Comparison of ENCODE assay signal across 9 cellular contexts in genomic region chr2:176997074-176997791, GRCh38.
DNase-seq lines count a peak whose midpoint lies in the region; ATAC-seq and TF ChIP-seq lines count a peak whose summit lies in the region.
"Had no signal": no experiment of that assay in that cellular context is flagged by ENCODE, and none has a peak within 500 bp of the region (broad histone marks: within the 10 kb centered on the region; RNA-seq: fewer than 3 reads in every experiment).

No MANE protein-coding gene starts in this region.

- intact Hi-C loops in HCT116 (cut with micrococcal nuclease) (no loop called here), PC-9 (cut with micrococcal nuclease; ENCODE audit: unreplicated experiment) (no loop called here)

- H3K4me3 ChIP-seq in GM12864 (ENCODE audit: low read depth, low read length) (no peak overlapping the region), HCT116 (replicated peaks in 1 of 2; ENCODE audit: low read depth in 1 of 2, low read length in 2 of 2) (no peak overlapping the region), PC-9 (no peak overlapping the region)
- H3K4me3 ChIP-seq: skin epidermis had no signal

- POLR2A ChIA-PET in HCT116 (lab: Charles Lee) (no interaction called here), PC-9 (lab: Charles Lee; ENCODE audit: unreplicated experiment) (no interaction called here)

- ATAC-seq in HCT116 = peak; percentile 67

- RAD21 ChIA-PET in HCT116 (lab: Charles Lee; ENCODE audit: low non-redundant PET in 1 of 2, low total read pairs in 2 of 2, uncharacterized antibody in 2 of 2, unreplicated experiment in 2 of 2) = no interaction called here

- no peaks in the 10 kb centered on the region for H4K20me1 ChIP-seq in HCT116 (ENCODE audit: insufficient read depth)
- H4K20me1 ChIP-seq in PC-9 (ENCODE audit: insufficient read depth) = no peaks in the 10 kb centered on the region

- H3K27ac ChIP-seq in HCT116 (ENCODE audit: low read depth, low read length) (no peak overlapping the region), PC-9 (no peak overlapping the region)

- no peak for TF ChIP-seq RAD21 in HCT116 (IDR thresholded peaks at IDR 0.05; ENCODE audit: low read depth)

- H3K79me2 ChIP-seq in HCT116 (ENCODE audit: insufficient read depth, low read length) = no peaks in the 10 kb centered on the region
- H3K79me2 ChIP-seq in PC-9 (ENCODE audit: low read depth) = no peaks in the 10 kb centered on the region

- H3K4me1 ChIP-seq in HCT116 (ENCODE audit: control insufficient read depth in 1 of 2, insufficient read depth in 2 of 2, low read length in 2 of 2) (peaks cover 0 to 19% of the 10 kb centered on the region in 2 experiments; a peak in 3 of 4 replicates), PC-9 (replicated peaks; ENCODE audit: insufficient read depth) (no peaks in the 10 kb centered on the region)

- H3K4me2 ChIP-seq in HCT116 (ENCODE audit: low read length) = peak overlapping the region; percentile 50
- H3K4me2 ChIP-seq in PC-9 = no peak overlapping the region

- H2AFZ ChIP-seq in HCT116 (ENCODE audit: low read depth, low read length, poor library complexity, severe bottlenecking) = peak overlapping the region; percentile 92
- H2AFZ ChIP-seq in PC-9 = no peak overlapping the region

- no peak overlapping the region for H3K9ac ChIP-seq in HCT116 (ENCODE audit: low read length)

- BruUV-seq in HCT116 (replicated peaks; lab: Mats Ljungman, UMichigan) (no TSS peak), PC-9 (replicated peaks; lab: Mats Ljungman, UMichigan) (no TSS peak)

- H3K36me3 ChIP-seq in HCT116 (ENCODE audit: control insufficient read depth in 1 of 2, insufficient read depth in 2 of 2, low read length in 2 of 2) (no peaks in the 10 kb centered on the region), PC-9 (ENCODE audit: low read depth) (no peaks in the 10 kb centered on the region)

- DNase-seq in GM12864 (ENCODE audit: low read depth) (peak; percentile 22), HCT116 (ENCODE audit: low read depth, low spot score) (peak; percentile 80), OCI-M1 (lab: John Stamatoyannopoulos, UW) (peak; percentile 44), glomerular visceral epithelial cell (ENCODE audit: extremely low spot score) (peak; percentile 79), mesenteric fat pad (ENCODE audit: low spot score) (no peak), DMS 273 treated with DMSO at 0.1 percent for 48 hours (lab: John Stamatoyannopoulos, UW) (no peak), KG1 (lab: John Stamatoyannopoulos, UW) (no peak), PC-9 (no peak)

- no peak for TF ChIP-seq POLR2A in HCT116 (IDR thresholded peaks at IDR 0.05; ENCODE audit: borderline replicate concordance, extremely low read depth, insufficient read depth, insufficient read length)

- H3K9me2 ChIP-seq in HCT116 (ENCODE audit: insufficient read depth) = no peaks in the 10 kb centered on the region
- H3K9me2 ChIP-seq in PC-9 (ENCODE audit: insufficient read depth) = no peaks in the 10 kb centered on the region

- CTCF ChIA-PET in HCT116 (lab: Charles Lee) = no interaction called here
- CTCF ChIA-PET in PC-9 (lab: Charles Lee) = no interaction called here

- no peaks in the 10 kb centered on the region for H3F3A ChIP-seq in PC-9 (ENCODE audit: insufficient read depth, low read depth)

- no peaks in the 10 kb centered on the region for H3K9me3 ChIP-seq in HCT116 (ENCODE audit: control insufficient read depth in 1 of 2, insufficient read depth in 1 of 2, low read depth in 1 of 2, low read length in 2 of 2)
- H3K9me3 ChIP-seq in PC-9 (ENCODE audit: insufficient read depth, low read depth) = no peaks in the 10 kb centered on the region

- no peaks in the 10 kb centered on the region; the same call in 1 of the 2 replicates for H3K27me3 ChIP-seq in HCT116 (ENCODE audit: insufficient read depth, low read length)
- H3K27me3 ChIP-seq in PC-9 (ENCODE audit: insufficient read depth, low read depth) = no peaks in the 10 kb centered on the region; the same call in 1 of the 2 replicates

- TF ChIP-seq CTCF in GM12864 (IDR thresholded peaks at IDR 0.05; ENCODE audit: low read depth, low read length, missing control alignments) (no peak), HCT116 (IDR thresholded peaks at IDR 0.05 in 2 of 3, conservative IDR thresholded peaks at IDR 0.05 in 1 of 3; ENCODE audit: borderline replicate concordance in 1 of 3, insufficient read depth in 1 of 3, low read depth in 2 of 3, low read length in 2 of 3) (no peak), PC-9 (conservative IDR thresholded peaks at IDR 0.05) (no peak)

TF ChIP-seq in HCT116, 20 proteins besides CTCF, POLR2A, EP300 and RAD21:
- TF ChIP-seq FOSL1 (IDR thresholded peaks at IDR 0.05; ENCODE audit: low read depth) = peak; percentile 96
- peak; percentile 85 for TF ChIP-seq SP1 (IDR thresholded peaks at IDR 0.05; ENCODE audit: low read depth)
- TF ChIP-seq SRF (IDR thresholded peaks at IDR 0.05; ENCODE audit: low read depth) = peak; percentile 80
- peak; percentile 86; the same call in 1 of the 2 replicates for TF ChIP-seq CBX3 (IDR thresholded peaks at IDR 0.05; ENCODE audit: low read depth)
- peak; percentile 46 for TF ChIP-seq MAX (IDR thresholded peaks at IDR 0.05)
- no peak for TF ChIP-seq REST (IDR thresholded peaks at IDR 0.05; ENCODE audit: low read depth)
- TF ChIP-seq EZH2 (IDR thresholded peaks at IDR 0.05) = no peak
- TF ChIP-seq POLR2AphosphoS5 (IDR thresholded peaks at IDR 0.05; ENCODE audit: low read depth, low read length) = peak; percentile 34; the same call in 1 of the 2 replicates
- TF ChIP-seq EZH2phosphoT487 (IDR thresholded peaks at IDR 0.05; ENCODE audit: borderline replicate concordance) = no peak
- TF ChIP-seq ZNF274 (IDR thresholded peaks at IDR 0.05; ENCODE audit: low read depth, low read length) = no peak
- TF ChIP-seq TCF7L2 (IDR thresholded peaks at IDR 0.05; ENCODE audit: borderline replicate concordance, extremely low read depth, insufficient read depth, insufficient read length) = no peak
- peak; percentile 95 for TF ChIP-seq JUND (IDR thresholded peaks at IDR 0.05)

Comparison
In these comparisons a context has a peak if more than half of its experiments do, and no peak if none do; other contexts are left out.
1. DNase-seq: peak in GM12864 (single experiment), HCT116 (single experiment), OCI-M1 (single experiment) and glomerular visceral epithelial cell (single experiment); none in mesenteric fat pad (single experiment), DMS 273 treated with DMSO at 0.1 percent for 48 hours (single experiment), KG1 (single experiment) and PC-9 (0 of 2).